Comparison of ENCODE assay signal across 19 cellular contexts in the genomic region with DNA sequence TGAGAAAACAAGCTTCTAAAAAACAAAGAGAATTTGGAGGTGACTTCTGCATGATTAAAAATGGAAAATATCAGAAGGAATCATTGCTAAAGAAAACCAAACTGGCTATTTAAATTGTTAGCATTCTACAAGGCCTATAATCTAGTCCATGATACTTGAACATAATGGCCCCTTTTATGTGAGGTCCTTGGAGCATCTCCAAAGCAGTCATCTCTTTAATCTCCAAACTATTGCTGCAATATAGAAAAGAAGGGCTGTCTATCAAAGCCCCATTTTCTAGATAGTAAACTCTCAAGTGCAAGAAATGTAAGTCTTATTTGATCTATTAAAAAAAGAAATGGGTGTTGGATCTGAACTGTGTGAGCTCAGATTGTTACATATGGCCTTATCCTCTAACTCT.
A peak's percentile ranks its signal among the peaks of the same experiment; 100 is the strongest.
DNase-seq lines count a peak whose midpoint lies in the region; ATAC-seq and TF ChIP-seq lines count a peak whose summit lies in the region.
"Had no signal": no experiment of that assay in that cellular context is flagged by ENCODE, and none has a peak within 500 bp of the region (broad histone marks: within the 10 kb centered on the region; RNA-seq: fewer than 3 reads in every experiment).

No MANE protein-coding gene starts in this region.

- ATAC-seq in GM23338 (no peak), GM21737 (IDR thresholded peaks at IDR 0.05; ENCODE audit: unreplicated experiment) (no peak)
- ATAC-seq: GM12878, HCT116 had no signal

- H3K27me3 Mint-ChIP-seq in GM23338 (ENCODE audit: insufficient read depth, low read depth, poor library complexity), result no peaks in the 10 kb centered on the region
- H3K27me3 Mint-ChIP-seq: B cell had no signal

- H3K79me2 ChIP-seq in GM23338 (replicated peaks; ENCODE audit: insufficient read depth) (no peaks in the 10 kb centered on the region), osteoblast (ENCODE audit: insufficient read depth, low read length) (no peaks in the 10 kb centered on the region)

- H3K9me2 ChIP-seq in GM23338 (ENCODE audit: insufficient read depth), result no peaks in the 10 kb centered on the region

- no peaks in the 10 kb centered on the region for H3K4me1 ChIP-seq in GM23338 (ENCODE audit: insufficient read depth)
- no peaks in the 10 kb centered on the region for H3K4me1 ChIP-seq in osteoblast (ENCODE audit: insufficient read depth, low read length)
- H3K4me1 ChIP-seq: Caco-2 had no signal

- H4K20me1 ChIP-seq in GM23338 (replicated peaks; ENCODE audit: insufficient read depth) (no peaks in the 10 kb centered on the region), osteoblast (ENCODE audit: insufficient read depth, low read length) (no peaks in the 10 kb centered on the region)

- no peaks in the 10 kb centered on the region for H3K36me3 Mint-ChIP-seq in GM23338 (ENCODE audit: low read depth)

- no peaks in the 10 kb centered on the region for H3K9me3 ChIP-seq in osteoblast (ENCODE audit: low read depth, low read length)
- H3K9me3 ChIP-seq: Caco-2 had no signal

- TF ChIP-seq CTCF in GM23338 (conservative IDR thresholded peaks at IDR 0.05; ENCODE audit: low read depth in 2 of 2), result no peak
- TF ChIP-seq CTCF in dorsolateral prefrontal cortex (IDR thresholded peaks at IDR 0.05 in 54 of 56, conservative IDR thresholded peaks at IDR 0.05 in 2 of 56; ENCODE audit: low read depth in 1 of 56, partially characterized antibody in 56 of 56), result no peak
- no peak for TF ChIP-seq CTCF in osteoblast (IDR thresholded peaks at IDR 0.05; ENCODE audit: extremely low read depth, low read depth, low read length)

- H2AFZ ChIP-seq in GM23338, result 0 out of 2 replicates have a peak overlapping the region, but pooled peaks have one; percentile 3
- no peak overlapping the region for H2AFZ ChIP-seq in osteoblast (ENCODE audit: low read length)

- H3K27me3 ChIP-seq in GM23338 (ENCODE audit: insufficient read depth), result no peaks in the 10 kb centered on the region
- no peaks in the 10 kb centered on the region for H3K27me3 ChIP-seq in dorsolateral prefrontal cortex
- H3K27me3 ChIP-seq in osteoblast (ENCODE audit: insufficient read depth, low read length), result no peaks in the 10 kb centered on the region

- peak; percentile 33 for DNase-seq in DMS 273 (lab: John Stamatoyannopoulos, UW; ENCODE audit: unreplicated experiment)
- DNase-seq in DMS 273 treated with DMSO at 0.1 percent for 48 hours (lab: John Stamatoyannopoulos, UW), result no peak
- no peak for DNase-seq in GM23338 (ENCODE audit: low spot score)
- peak; percentile 69 for DNase-seq in NCI-H446 treated with DMSO at 0.1 percent for 48 hours (lab: John Stamatoyannopoulos, UW)
- DNase-seq in dorsolateral prefrontal cortex, result no peak
- DNase-seq in stimulated activated naive CD4-positive, alpha-beta T cell treated with Interleukin-2 at 50 U/mL for 16 hours (lab: John Stamatoyannopoulos, UW), result no peak
- DNase-seq in osteoblast (ENCODE audit: insufficient read length, low spot score, missing footprints), result no peak
- DNase-seq: Caco-2, EL, GOT3, IMR-90, NCI-H187 treated with DMSO at 0.1 percent for 48 hours, Right ventricle myocardium superior had no signal

- intact Hi-C loops in dorsolateral prefrontal cortex (cut with DNase I), result no loop called here

- no peaks in the 10 kb centered on the region for H3K9me3 Mint-ChIP-seq in GM23338

- no peak overlapping the region for H3K4me3 Mint-ChIP-seq in GM23338
- H3K4me3 Mint-ChIP-seq: B cell had no signal

- H3K36me3 ChIP-seq in GM23338 (ENCODE audit: insufficient read depth) (no peaks in the 10 kb centered on the region), osteoblast (ENCODE audit: insufficient read depth, low read length) (no peaks in the 10 kb centered on the region)

- no peaks in the 10 kb centered on the region for H3F3A ChIP-seq in GM23338 (replicated peaks; ENCODE audit: low read depth)

- H3K4me2 ChIP-seq in GM23338, result no peak overlapping the region
- H3K4me2 ChIP-seq in osteoblast (ENCODE audit: insufficient read depth, low read length), result no peak overlapping the region

- no peak overlapping the region for H3K27ac Mint-ChIP-seq in GM23338
- H3K27ac Mint-ChIP-seq: B cell had no signal

- no peaks in the 10 kb centered on the region for H3K4me1 Mint-ChIP-seq in GM23338
- H3K4me1 Mint-ChIP-seq: B cell had no signal

- H3K4me3 ChIP-seq in GM23338 (no peak overlapping the region), dorsolateral prefrontal cortex (no peak overlapping the region), osteoblast (ENCODE audit: insufficient read depth, low read length) (no peak overlapping the region)
- H3K4me3 ChIP-seq: GM12878, SK-N-MC had no signal

- H3K27ac ChIP-seq in GM23338 (ENCODE audit: low read depth) (no peak overlapping the region), dorsolateral prefrontal cortex (peak overlapping the region in 45 of 59 donors; percentile 16 to 82 (median 53)), osteoblast (ENCODE audit: low read depth, low read length) (no peak overlapping the region)
- H3K27ac ChIP-seq: 22Rv1, SK-N-MC had no signal

TF ChIP-seq in GM23338, 12 proteins besides CTCF, POLR2A, EP300 and RAD21 (continues in another document):
- TF ChIP-seq NANOG (IDR thresholded peaks at IDR 0.05; ENCODE audit: borderline replicate concordance), result no peak
- TF ChIP-seq, protein P1, sequence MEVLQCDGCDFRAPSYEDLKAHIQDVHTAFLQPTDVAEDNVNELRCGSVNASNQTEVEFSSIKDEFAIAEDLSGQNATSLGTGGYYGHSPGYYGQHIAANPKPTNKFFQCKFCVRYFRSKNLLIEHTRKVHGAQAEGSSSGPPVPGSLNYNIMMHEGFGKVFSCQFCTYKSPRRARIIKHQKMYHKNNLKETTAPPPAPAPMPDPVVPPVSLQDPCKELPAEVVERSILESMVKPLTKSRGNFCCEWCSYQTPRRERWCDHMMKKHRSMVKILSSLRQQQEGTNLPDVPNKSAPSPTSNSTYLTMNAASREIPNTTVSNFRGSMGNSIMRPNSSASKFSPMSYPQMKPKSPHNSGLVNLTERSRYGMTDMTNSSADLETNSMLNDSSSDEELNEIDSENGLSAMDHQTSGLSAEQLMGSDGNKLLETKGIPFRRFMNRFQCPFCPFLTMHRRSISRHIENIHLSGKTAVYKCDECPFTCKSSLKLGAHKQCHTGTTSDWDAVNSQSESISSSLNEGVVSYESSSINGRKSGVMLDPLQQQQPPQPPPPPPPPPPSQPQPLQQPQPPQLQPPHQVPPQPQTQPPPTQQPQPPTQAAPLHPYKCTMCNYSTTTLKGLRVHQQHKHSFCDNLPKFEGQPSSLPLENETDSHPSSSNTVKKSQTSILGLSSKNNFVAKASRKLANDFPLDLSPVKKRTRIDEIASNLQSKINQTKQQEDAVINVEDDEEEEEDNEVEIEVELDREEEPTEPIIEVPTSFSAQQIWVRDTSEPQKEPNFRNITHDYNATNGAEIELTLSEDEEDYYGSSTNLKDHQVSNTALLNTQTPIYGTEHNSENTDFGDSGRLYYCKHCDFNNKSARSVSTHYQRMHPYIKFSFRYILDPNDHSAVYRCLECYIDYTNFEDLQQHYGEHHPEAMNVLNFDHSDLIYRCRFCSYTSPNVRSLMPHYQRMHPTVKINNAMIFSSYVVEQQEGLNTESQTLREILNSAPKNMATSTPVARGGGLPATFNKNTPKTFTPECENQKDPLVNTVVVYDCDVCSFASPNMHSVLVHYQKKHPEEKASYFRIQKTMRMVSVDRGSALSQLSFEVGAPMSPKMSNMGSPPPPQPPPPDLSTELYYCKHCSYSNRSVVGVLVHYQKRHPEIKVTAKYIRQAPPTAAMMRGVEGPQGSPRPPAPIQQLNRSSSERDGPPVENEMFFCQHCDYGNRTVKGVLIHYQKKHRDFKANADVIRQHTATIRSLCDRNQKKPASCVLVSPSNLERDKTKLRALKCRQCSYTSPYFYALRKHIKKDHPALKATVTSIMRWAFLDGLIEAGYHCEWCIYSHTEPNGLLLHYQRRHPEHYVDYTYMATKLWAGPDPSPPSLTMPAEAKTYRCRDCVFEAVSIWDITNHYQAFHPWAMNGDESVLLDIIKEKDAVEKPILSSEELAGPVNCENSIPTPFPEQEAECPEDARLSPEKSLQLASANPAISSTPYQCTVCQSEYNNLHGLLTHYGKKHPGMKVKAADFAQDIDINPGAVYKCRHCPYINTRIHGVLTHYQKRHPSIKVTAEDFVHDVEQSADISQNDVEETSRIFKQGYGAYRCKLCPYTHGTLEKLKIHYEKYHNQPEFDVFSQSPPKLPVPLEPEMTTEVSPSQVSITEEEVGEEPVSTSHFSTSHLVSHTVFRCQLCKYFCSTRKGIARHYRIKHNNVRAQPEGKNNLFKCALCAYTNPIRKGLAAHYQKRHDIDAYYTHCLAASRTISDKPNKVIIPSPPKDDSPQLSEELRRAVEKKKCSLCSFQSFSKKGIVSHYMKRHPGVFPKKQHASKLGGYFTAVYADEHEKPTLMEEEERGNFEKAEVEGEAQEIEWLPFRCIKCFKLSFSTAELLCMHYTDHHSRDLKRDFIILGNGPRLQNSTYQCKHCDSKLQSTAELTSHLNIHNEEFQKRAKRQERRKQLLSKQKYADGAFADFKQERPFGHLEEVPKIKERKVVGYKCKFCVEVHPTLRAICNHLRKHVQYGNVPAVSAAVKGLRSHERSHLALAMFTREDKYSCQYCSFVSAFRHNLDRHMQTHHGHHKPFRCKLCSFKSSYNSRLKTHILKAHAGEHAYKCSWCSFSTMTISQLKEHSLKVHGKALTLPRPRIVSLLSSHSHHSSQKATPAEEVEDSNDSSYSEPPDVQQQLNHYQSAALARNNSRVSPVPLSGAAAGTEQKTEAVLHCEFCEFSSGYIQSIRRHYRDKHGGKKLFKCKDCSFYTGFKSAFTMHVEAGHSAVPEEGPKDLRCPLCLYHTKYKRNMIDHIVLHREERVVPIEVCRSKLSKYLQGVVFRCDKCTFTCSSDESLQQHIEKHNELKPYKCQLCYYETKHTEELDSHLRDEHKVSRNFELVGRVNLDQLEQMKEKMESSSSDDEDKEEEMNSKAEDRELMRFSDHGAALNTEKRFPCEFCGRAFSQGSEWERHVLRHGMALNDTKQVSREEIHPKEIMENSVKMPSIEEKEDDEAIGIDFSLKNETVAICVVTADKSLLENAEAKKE (CRISPR knock-in tag; IDR thresholded peaks at IDR 0.05), result no peak
- TF ChIP-seq EZH2 (IDR thresholded peaks at IDR 0.05; ENCODE audit: low read depth, unreplicated experiment), result no peak
- no peak for TF ChIP-seq STAT1 (IDR thresholded peaks at IDR 0.05; ENCODE audit: unreplicated experiment)
- no peak for TF ChIP-seq CREB1 (CRISPR knock-in tag; IDR thresholded peaks at IDR 0.05; ENCODE audit: low read depth)
- TF ChIP-seq ZNF331 (CRISPR knock-in tag; IDR thresholded peaks at IDR 0.05; ENCODE audit: low read depth), result no peak
- TF ChIP-seq JUNB (IDR thresholded peaks at IDR 0.05; ENCODE audit: unreplicated experiment), result no peak
- no peak for TF ChIP-seq ZNF114 (CRISPR knock-in tag; IDR thresholded peaks at IDR 0.05)

Comparison
In these comparisons a context has a peak if more than half of its experiments do, and no peak if none do; other contexts are left out.
1. DNase-seq: peak in DMS 273 (single experiment) and NCI-H446 treated with DMSO at 0.1 percent for 48 hours (single experiment); none in DMS 273 treated with DMSO at 0.1 percent for 48 hours (single experiment), GM23338 (single experiment), dorsolateral prefrontal cortex (0 of 10), stimulated activated naive CD4-positive, alpha-beta T cell treated with Interleukin-2 at 50 U/mL for 16 hours (single experiment) and osteoblast (single experiment).
2. H3K27ac ChIP-seq: peak in dorsolateral prefrontal cortex (45 of 59); none in GM23338 (single experiment) and osteoblast (single experiment).